Comparison of ENCODE assay signal across 14 cellular contexts in genomic region chr7:36795451-36796021, GRCh38.
DNase-seq lines count a peak whose midpoint lies in the region; ATAC-seq and TF ChIP-seq lines count a peak whose summit lies in the region.
"Had no signal": no experiment of that assay in that cellular context is flagged by ENCODE, and none has a peak within 500 bp of the region (broad histone marks: within the 10 kb centered on the region; RNA-seq: fewer than 3 reads in every experiment).

No MANE protein-coding gene starts in this region.

- no peak overlapping the region for H3K4me3 ChIP-seq in CD8-positive, alpha-beta memory T cell (ENCODE audit: low read length)
- H3K4me3 ChIP-seq in Peyer's patch: no peak overlapping the region
- H3K4me3 ChIP-seq in epithelial cell of proximal tubule (ENCODE audit: low read depth, low read length): no peak overlapping the region
- H3K4me3 ChIP-seq in mesenchymal stem cell (ENCODE audit: insufficient read depth in 1 of 2, low read depth in 1 of 2, low read length in 2 of 2): no peak overlapping the region
- H3K4me3 ChIP-seq: HAP-1, SJSA1 had no signal

- POLR2A ChIA-PET in CD8-positive, alpha-beta memory T cell (lab: Charles Lee): no interaction called here
- POLR2A ChIA-PET in naive thymus-derived CD8-positive, alpha-beta T cell (lab: Charles Lee): interaction anchor here (0.7 to 1.7 kb wide), 2 partner anchors 9 to 117 kb away, joined by 3 to 7 read pairs; no protein-coding TSS in a partner anchor

- no peak overlapping the region for H3K18ac ChIP-seq in mesenchymal stem cell (ENCODE audit: low read depth in 1 of 2, low read length in 2 of 2)

- H3K4me2 ChIP-seq in mesenchymal stem cell (ENCODE audit: low read length, poor library complexity, severe bottlenecking): no peak overlapping the region

- 58% methylated on average over 3 of the region's 4 CpGs for WGBS in mesenchymal stem cell

- no peak for DNase-seq in CD8-positive, alpha-beta memory T cell
- DNase-seq in Peyer's patch (no peak), epithelial cell of proximal tubule (ENCODE audit: low read depth) (peak; percentile 12), NCI-H187 treated with DMSO at 0.1 percent for 48 hours (lab: John Stamatoyannopoulos, UW) (no peak), mesenchymal stem cell (no peak)
- DNase-seq in naive thymus-derived CD8-positive, alpha-beta T cell: peak in 2 of 10 donors; percentile 41 to 42
- DNase-seq in stimulated activated naive CD8-positive, alpha-beta T cell treated with anti-CD3 and anti-CD28 coated beads, Interleukin-15, amount 100 ng/mL, for 72 hours: no peak
- DNase-seq: activated CD4-positive, alpha-beta T cell treated with anti-CD3 and anti-CD28 coated beads for 36 hours; activated T-cell treated with anti-CD3 and anti-CD28 coated beads for 4 hours; stimulated activated CD4-positive, alpha-beta T cell treated with anti-CD3 and anti-CD28 coated beads, Interleukin-2, amount 100 ng/mL, for 48 hours had no signal

- H2AK5ac ChIP-seq in mesenchymal stem cell (ENCODE audit: low read length, severe bottlenecking): no peak overlapping the region

- H3K4me3 Mint-ChIP-seq in CD8-positive, alpha-beta memory T cell: peak overlapping the region in 2 of 7 donors; percentile 22 to 38
- H3K4me3 Mint-ChIP-seq in naive thymus-derived CD8-positive, alpha-beta T cell: peak overlapping the region in 2 of 10 donors; percentile 9 to 52
- H3K4me3 Mint-ChIP-seq in stimulated activated naive CD8-positive, alpha-beta T cell treated with anti-CD3 and anti-CD28 coated beads, Interleukin-15, amount 100 ng/mL, for 72 hours: no peak overlapping the region
- H3K4me3 Mint-ChIP-seq: activated CD4-positive, alpha-beta T cell treated with anti-CD3 and anti-CD28 coated beads for 36 hours; activated naive CD4-positive, alpha-beta T cell treated with anti-CD3 and anti-CD28 coated beads, Interleukin-2, amount 50 U/mL, for 24 hours had no signal

- H3K23ac ChIP-seq in mesenchymal stem cell (ENCODE audit: low read length in 2 of 2): no peak overlapping the region

- H3K14ac ChIP-seq in mesenchymal stem cell (ENCODE audit: low read length in 2 of 2): no peak overlapping the region

- no peak overlapping the region for H4K91ac ChIP-seq in mesenchymal stem cell (ENCODE audit: low read length)

- no peak overlapping the region for H2BK120ac ChIP-seq in mesenchymal stem cell (ENCODE audit: low read depth, low read length)

- no peak overlapping the region for H3K4ac ChIP-seq in mesenchymal stem cell (ENCODE audit: low read depth in 1 of 2, low read length in 2 of 2)

- no peak overlapping the region for H3K27ac ChIP-seq in CD8-positive, alpha-beta memory T cell (ENCODE audit: low read depth, low read length)
- H3K27ac ChIP-seq in Peyer's patch (peak overlapping the region in 3 of 4 donors; percentile 42 to 87 (median 45)), mesenchymal stem cell (ENCODE audit: low read length, poor library complexity, severe bottlenecking) (no peak overlapping the region)
- H3K27ac ChIP-seq: SJSA1 had no signal

- H2BK5ac ChIP-seq in mesenchymal stem cell (ENCODE audit: low read depth, low read length, poor library complexity, severe bottlenecking): no peak overlapping the region

- no peaks in the 10 kb centered on the region for H3K36me3 ChIP-seq in CD8-positive, alpha-beta memory T cell (ENCODE audit: insufficient read depth, low read length)
- H3K36me3 ChIP-seq in Peyer's patch: no peaks in the 10 kb centered on the region
- H3K36me3 ChIP-seq in mesenchymal stem cell (ENCODE audit: control insufficient read depth in 1 of 2, insufficient read depth in 2 of 2, low read depth in 1 of 2, low read length in 2 of 2): no peaks in the 10 kb centered on the region
- H3K36me3 ChIP-seq: HAP-1, SJSA1 had no signal

- H3K9me3 Mint-ChIP-seq in CD8-positive, alpha-beta memory T cell: no peaks in the 10 kb centered on the region
- no peaks in the 10 kb centered on the region for H3K9me3 Mint-ChIP-seq in naive thymus-derived CD8-positive, alpha-beta T cell
- no peaks in the 10 kb centered on the region for H3K9me3 Mint-ChIP-seq in stimulated activated naive CD8-positive, alpha-beta T cell treated with anti-CD3 and anti-CD28 coated beads, Interleukin-15, amount 100 ng/mL, for 72 hours
- H3K9me3 Mint-ChIP-seq: activated naive CD4-positive, alpha-beta T cell treated with anti-CD3 and anti-CD28 coated beads, Interleukin-2, amount 50 U/mL, for 24 hours had no signal

- CTCF ChIA-PET in CD8-positive, alpha-beta memory T cell (lab: Charles Lee): interaction anchor here (1.5 kb wide), 3 partner anchors 71 to 387 kb away, joined by 3 to 7 read pairs (median 6); partner anchors contain the start of gene AOAH

- peaks cover 22% of the 10 kb centered on the region for H3K4me1 ChIP-seq in CD8-positive, alpha-beta memory T cell (ENCODE audit: insufficient read depth, low read length)
- H3K4me1 ChIP-seq in Peyer's patch: peaks cover 0 to 6% (median 3%) of the 10 kb centered on the region in 4 donors
- H3K4me1 ChIP-seq in mesenchymal stem cell (ENCODE audit: control insufficient read depth, insufficient read depth, low read depth, low read length): peaks cover 2% of the 10 kb centered on the region
- H3K4me1 ChIP-seq: SJSA1 had no signal

- TF ChIP-seq CTCF in Peyer's patch (IDR thresholded peaks at IDR 0.05) (peak in 1 of 6 experiments; percentile 9), epithelial cell of proximal tubule (conservative IDR thresholded peaks at IDR 0.05; ENCODE audit: low read depth, low read length) (no peak)

- no peak overlapping the region for H2AFZ ChIP-seq in mesenchymal stem cell (ENCODE audit: low read depth, low read length)

- no peaks in the 10 kb centered on the region for H3K27me3 ChIP-seq in CD8-positive, alpha-beta memory T cell (ENCODE audit: insufficient read depth, low read length, poor library complexity, severe bottlenecking)
- no peaks in the 10 kb centered on the region for H3K27me3 ChIP-seq in Peyer's patch
- H3K27me3 ChIP-seq in mesenchymal stem cell (ENCODE audit: control insufficient read depth in 1 of 2, insufficient read depth in 1 of 2, low read length in 2 of 2): no peaks in the 10 kb centered on the region
- H3K27me3 ChIP-seq: SJSA1 had no signal

- no peak overlapping the region for H2BK15ac ChIP-seq in mesenchymal stem cell (ENCODE audit: low read depth, poor library complexity, severe bottlenecking)

- H3K9ac ChIP-seq in mesenchymal stem cell (ENCODE audit: low read length): no peak overlapping the region

- H4K8ac ChIP-seq in mesenchymal stem cell (ENCODE audit: low read length): no peak overlapping the region

- ATAC-seq in naive thymus-derived CD8-positive, alpha-beta T cell: peak; percentile 50 to 69
- no peak for ATAC-seq in stimulated activated naive CD8-positive, alpha-beta T cell treated with anti-CD3 and anti-CD28 coated beads, Interleukin-15, amount 100 ng/mL, for 72 hours
- no peak for ATAC-seq in GM19351 (IDR thresholded peaks at IDR 0.05; ENCODE audit: unreplicated experiment)
- ATAC-seq: activated CD4-positive, alpha-beta T cell treated with anti-CD3 and anti-CD28 coated beads for 36 hours had no signal

- no peaks in the 10 kb centered on the region for H3K9me3 ChIP-seq in CD8-positive, alpha-beta memory T cell (ENCODE audit: low read length)
- H3K9me3 ChIP-seq in Peyer's patch: no peaks in the 10 kb centered on the region
- H3K9me3 ChIP-seq in mesenchymal stem cell (ENCODE audit: control insufficient read depth, low read length): no peaks in the 10 kb centered on the region
- H3K9me3 ChIP-seq: HAP-1, SJSA1 had no signal

- H3K4me1 Mint-ChIP-seq in CD8-positive, alpha-beta memory T cell: peaks cover 37 to 58% (median 56%) of the 10 kb centered on the region in 3 donors
- peaks cover 23 to 49% (median 39%) of the 10 kb centered on the region in 4 donors for H3K4me1 Mint-ChIP-seq in naive thymus-derived CD8-positive, alpha-beta T cell
- peaks cover 43% of the 10 kb centered on the region for H3K4me1 Mint-ChIP-seq in stimulated activated naive CD8-positive, alpha-beta T cell treated with anti-CD3 and anti-CD28 coated beads, Interleukin-15, amount 100 ng/mL, for 72 hours

- H3K36me3 Mint-ChIP-seq in CD8-positive, alpha-beta memory T cell: peaks cover 0 to 5% (median 2%) of the 10 kb centered on the region in 3 donors
- H3K36me3 Mint-ChIP-seq in naive thymus-derived CD8-positive, alpha-beta T cell: no peaks in the 10 kb centered on the region

- H2BK12ac ChIP-seq in mesenchymal stem cell (ENCODE audit: low read length in 2 of 2): no peak overlapping the region

- no peaks in the 10 kb centered on the region for H3K27me3 Mint-ChIP-seq in CD8-positive, alpha-beta memory T cell
- H3K27me3 Mint-ChIP-seq in naive thymus-derived CD8-positive, alpha-beta T cell: no peaks in the 10 kb centered on the region
- no peaks in the 10 kb centered on the region for H3K27me3 Mint-ChIP-seq in stimulated activated naive CD8-positive, alpha-beta T cell treated with anti-CD3 and anti-CD28 coated beads, Interleukin-15, amount 100 ng/mL, for 72 hours
- H3K27me3 Mint-ChIP-seq: activated CD4-positive, alpha-beta T cell treated with anti-CD3 and anti-CD28 coated beads for 36 hours; activated naive CD4-positive, alpha-beta T cell treated with anti-CD3 and anti-CD28 coated beads, Interleukin-2, amount 50 U/mL, for 24 hours had no signal

- no peaks in the 10 kb centered on the region for H3K79me1 ChIP-seq in mesenchymal stem cell (replicated peaks; ENCODE audit: low read length, poor library complexity, severe bottlenecking)

- TF ChIP-seq POLR2A in Peyer's patch (IDR thresholded peaks at IDR 0.05): no peak

- peak overlapping the region in 6 of 8 donors; percentile 43 to 76 (median 68) for H3K27ac Mint-ChIP-seq in CD8-positive, alpha-beta memory T cell
- peak overlapping the region in 9 of 10 donors; percentile 37 to 90 (median 70) for H3K27ac Mint-ChIP-seq in naive thymus-derived CD8-positive, alpha-beta T cell
- H3K27ac Mint-ChIP-seq in stimulated activated naive CD8-positive, alpha-beta T cell treated with anti-CD3 and anti-CD28 coated beads, Interleukin-15, amount 100 ng/mL, for 72 hours: peak overlapping the region in 1 of 2 donors; percentile 55
- H3K27ac Mint-ChIP-seq: activated CD4-positive, alpha-beta T cell treated with anti-CD3 and anti-CD28 coated beads for 36 hours; activated naive CD4-positive, alpha-beta T cell treated with anti-CD3 and anti-CD28 coated beads, Interleukin-2, amount 50 U/mL, for 24 hours had no signal

Comparison
In these comparisons a context has a peak if more than half of its experiments do, and no peak if none do; other contexts are left out.
1. H3K27ac ChIP-seq: peak in Peyer's patch (3 of 4); none in CD8-positive, alpha-beta memory T cell (single experiment) and mesenchymal stem cell (single experiment).
2. ATAC-seq: peak in naive thymus-derived CD8-positive, alpha-beta T cell (2 of 2); none in stimulated activated naive CD8-positive, alpha-beta T cell treated with anti-CD3 and anti-CD28 coated beads, Interleukin-15, amount 100 ng/mL, for 72 hours (single experiment) and GM19351 (single experiment).